ENCODE assay signal across 26 cellular contexts in the genomic region with DNA sequence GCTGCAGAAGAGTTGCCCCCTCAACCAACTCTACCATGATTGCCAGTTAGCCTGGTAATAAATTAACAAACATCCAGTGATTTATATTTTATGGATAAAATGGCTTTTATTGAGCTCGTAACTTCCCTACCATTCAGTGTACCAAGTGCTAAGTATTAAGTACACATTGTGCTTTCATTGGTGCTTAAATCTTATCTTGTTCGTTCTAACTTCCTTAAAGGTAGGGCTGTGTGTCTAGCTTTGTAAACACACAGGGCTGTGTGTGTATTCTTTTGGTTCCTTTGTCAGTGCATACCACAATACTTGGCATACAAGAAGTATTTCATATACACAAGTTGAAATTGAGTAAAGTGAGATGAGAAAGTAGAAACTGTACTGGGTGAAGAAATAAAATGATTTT.
DNase-seq lines count a peak whose midpoint lies in the region; ATAC-seq and TF ChIP-seq lines count a peak whose summit lies in the region.
"Had no signal": no experiment of that assay in that cellular context is flagged by ENCODE, and none has a peak within 500 bp of the region (broad histone marks: within the 10 kb centered on the region; RNA-seq: fewer than 3 reads in every experiment).

No MANE protein-coding gene starts in this region.

- DNase-seq in PC-3: no peak
- DNase-seq in WERI-Rb-1: no peak
- DNase-seq in glutamatergic neuron: no peak
- DNase-seq in NCI-H1436 (lab: John Stamatoyannopoulos, UW): no peak
- DNase-seq in spleen: no peak
- DNase-seq in cortex of kidney (lab: John Stamatoyannopoulos, UW): no peak
- DNase-seq: AML-193; CD4-positive, alpha-beta memory T cell; CD4-positive, CD25-positive, alpha-beta regulatory T cell; CD8-positive, alpha-beta memory T cell; COR-L47; DMS 273 treated with DMSO at 0.1 percent for 48 hours; DMS153; DMS53; DMS79; DND-41; EL; GDM1 had no signal

- H3K27me3 ChIP-seq in PC-3 (ENCODE audit: low read length): peaks cover 11% of the 10 kb centered on the region
- no peaks in the 10 kb centered on the region for H3K27me3 ChIP-seq in WERI-Rb-1 (ENCODE audit: insufficient read depth, low read depth, severe bottlenecking)
- H3K27me3 ChIP-seq in spleen (replicated peaks in 1 of 7): no peaks in the 10 kb centered on the region
- H3K27me3 ChIP-seq: BLaER1 treated with 17β-estradiol and CSF1 and Interleukin-3, amounts not matched to agents 10 nM and 100 nM had no signal

- CTCF ChIA-PET in PC-3 (lab: Charles Lee): no interaction called here

- H3K27ac Mint-ChIP-seq in glutamatergic neuron (ENCODE audit: unreplicated experiment): peak overlapping the region; percentile 100
- H3K27ac Mint-ChIP-seq: B cell; CD14-positive monocyte; CD4-positive, alpha-beta memory T cell; CD4-positive, CD25-positive, alpha-beta regulatory T cell; CD8-positive, alpha-beta memory T cell had no signal

- H3K36me3 ChIP-seq in PC-3 (ENCODE audit: low read depth, low read length): no peaks in the 10 kb centered on the region
- H3K36me3 ChIP-seq in WERI-Rb-1: no peaks in the 10 kb centered on the region
- no peaks in the 10 kb centered on the region for H3K36me3 ChIP-seq in spleen
- H3K36me3 ChIP-seq: BLaER1 treated with 17β-estradiol and CSF1 and Interleukin-3, amounts not matched to agents 10 nM and 100 nM had no signal

- no peak for TF ChIP-seq POLR2A in spleen (IDR thresholded peaks at IDR 0.05)

- no peaks in the 10 kb centered on the region for H3K36me3 Mint-ChIP-seq in glutamatergic neuron (ENCODE audit: unreplicated experiment)
- H3K36me3 Mint-ChIP-seq: CD14-positive monocyte; CD4-positive, alpha-beta memory T cell; CD4-positive, CD25-positive, alpha-beta regulatory T cell; CD8-positive, alpha-beta memory T cell had no signal

- no peaks in the 10 kb centered on the region for H4K20me1 ChIP-seq in PC-3 (ENCODE audit: low read length)
- H4K20me1 ChIP-seq: BLaER1 treated with 17β-estradiol and CSF1 and Interleukin-3, amounts not matched to agents 10 nM and 100 nM had no signal

- H3K4me3 Mint-ChIP-seq in glutamatergic neuron (ENCODE audit: unreplicated experiment): no peak overlapping the region
- H3K4me3 Mint-ChIP-seq: B cell; CD14-positive monocyte; CD4-positive, alpha-beta memory T cell; CD4-positive, CD25-positive, alpha-beta regulatory T cell; CD8-positive, alpha-beta memory T cell had no signal

- peaks cover 7% of the 10 kb centered on the region for H3K27me3 Mint-ChIP-seq in glutamatergic neuron (ENCODE audit: unreplicated experiment)
- H3K27me3 Mint-ChIP-seq: B cell; CD4-positive, CD25-positive, alpha-beta regulatory T cell; CD8-positive, alpha-beta memory T cell had no signal

- no peaks in the 10 kb centered on the region for H3F3A ChIP-seq in PC-3 (ENCODE audit: low read length, unreplicated experiment)

- H3K27ac ChIP-seq in C4-2B (peak overlapping the region; percentile 69; the same call in 1 of the 2 replicates), PC-3 (ENCODE audit: low read length) (no peak overlapping the region), WERI-Rb-1 (peak overlapping the region; percentile 76), spleen (no peak overlapping the region)
- H3K27ac ChIP-seq: 22Rv1; A549; BLaER1 treated with 17β-estradiol and CSF1 and Interleukin-3, amounts not matched to agents 10 nM and 100 nM had no signal

- H3K9me3 ChIP-seq in PC-3 (ENCODE audit: low read length) (no peaks in the 10 kb centered on the region), WERI-Rb-1 (ENCODE audit: severe bottlenecking) (no peaks in the 10 kb centered on the region), spleen (no peaks in the 10 kb centered on the region)
- H3K9me3 ChIP-seq: A549; BLaER1 treated with 17β-estradiol and CSF1 and Interleukin-3, amounts not matched to agents 10 nM and 100 nM had no signal

- H3K4me1 Mint-ChIP-seq in glutamatergic neuron (ENCODE audit: low read depth, unreplicated experiment): peaks cover 54% of the 10 kb centered on the region
- H3K4me1 Mint-ChIP-seq: B cell; CD14-positive monocyte; CD4-positive, alpha-beta memory T cell; CD4-positive, CD25-positive, alpha-beta regulatory T cell; CD8-positive, alpha-beta memory T cell had no signal

- POLR2A ChIA-PET in PC-3 (lab: Charles Lee; ENCODE audit: unreplicated experiment): no interaction called here

- BruUV-seq in PC-3 (replicated peaks; lab: Mats Ljungman, UMichigan): no TSS peak

- H3K4me1 ChIP-seq in PC-3 (ENCODE audit: insufficient read depth, low read length): no peaks in the 10 kb centered on the region
- H3K4me1 ChIP-seq in spleen: no peaks in the 10 kb centered on the region
- H3K4me1 ChIP-seq: A549; BLaER1 treated with 17β-estradiol and CSF1 and Interleukin-3, amounts not matched to agents 10 nM and 100 nM had no signal

- H3K9ac ChIP-seq in PC-3 (ENCODE audit: low read length): no peak overlapping the region
- H3K9ac ChIP-seq: BLaER1 treated with 17β-estradiol and CSF1 and Interleukin-3, amounts not matched to agents 10 nM and 100 nM had no signal

- H3K9me2 ChIP-seq in PC-3 (replicated peaks; ENCODE audit: low read length): no peaks in the 10 kb centered on the region

- no peak for TF ChIP-seq CTCF in C4-2B (conservative IDR thresholded peaks at IDR 0.05)
- TF ChIP-seq CTCF in PC-3 (conservative IDR thresholded peaks at IDR 0.05; ENCODE audit: low read depth, low read length): no peak
- TF ChIP-seq CTCF in WERI-Rb-1 (IDR thresholded peaks at IDR 0.05; ENCODE audit: low read depth, low read length): no peak
- no peak for TF ChIP-seq CTCF in glutamatergic neuron (IDR thresholded peaks at IDR 0.05; ENCODE audit: partially characterized antibody, unreplicated experiment)
- no peak for TF ChIP-seq CTCF in spleen (IDR thresholded peaks at IDR 0.05 in 8 of 11, conservative IDR thresholded peaks at IDR 0.05 in 3 of 11)

- ATAC-seq in PC-3 (peak; percentile 24; the same call in 1 of the 2 replicates), GM19455 (IDR thresholded peaks at IDR 0.05; ENCODE audit: unreplicated experiment) (no peak)
- ATAC-seq: A549, GM12878 had no signal

- H3K4me3 ChIP-seq in PC-3 (ENCODE audit: low read length) (no peak overlapping the region), WERI-Rb-1 (ENCODE audit: low read depth, low read length) (no peak overlapping the region), spleen (no peak overlapping the region)
- H3K4me3 ChIP-seq: A549; BLaER1 treated with 17β-estradiol and CSF1 and Interleukin-3, amounts not matched to agents 10 nM and 100 nM; GM12878 had no signal

- WGBS in spleen, 5 donors: 56 to 73% (median 67%) methylated on average over 2 of the region's 2 CpGs

- no peak overlapping the region for H2AFZ ChIP-seq in PC-3 (ENCODE audit: low read length)

- no peak overlapping the region for H3K4me2 ChIP-seq in PC-3 (ENCODE audit: low read length)
- H3K4me2 ChIP-seq: A549; BLaER1 treated with 17β-estradiol and CSF1 and Interleukin-3, amounts not matched to agents 10 nM and 100 nM had no signal

- intact Hi-C loops in PC-3 (cut with micrococcal nuclease) (no loop called here), spleen (cut with DNase I; ENCODE audit: low total_unique reads) (no loop called here)

- peaks cover 11% of the 10 kb centered on the region for H3K9me3 Mint-ChIP-seq in glutamatergic neuron (ENCODE audit: unreplicated experiment)
- H3K9me3 Mint-ChIP-seq: CD14-positive monocyte; CD4-positive, CD25-positive, alpha-beta regulatory T cell; CD8-positive, alpha-beta memory T cell had no signal

- no peaks in the 10 kb centered on the region for H3K79me2 ChIP-seq in PC-3 (ENCODE audit: low read length)

Comparison
In these comparisons a context has a peak if more than half of its experiments do, and no peak if none do; other contexts are left out.
1. H3K27ac ChIP-seq: peak in C4-2B (single experiment) and WERI-Rb-1 (single experiment); none in PC-3 (single experiment) and spleen (0 of 8).